ENCODE assay signal across 1 cellular context in the genomic region with DNA sequence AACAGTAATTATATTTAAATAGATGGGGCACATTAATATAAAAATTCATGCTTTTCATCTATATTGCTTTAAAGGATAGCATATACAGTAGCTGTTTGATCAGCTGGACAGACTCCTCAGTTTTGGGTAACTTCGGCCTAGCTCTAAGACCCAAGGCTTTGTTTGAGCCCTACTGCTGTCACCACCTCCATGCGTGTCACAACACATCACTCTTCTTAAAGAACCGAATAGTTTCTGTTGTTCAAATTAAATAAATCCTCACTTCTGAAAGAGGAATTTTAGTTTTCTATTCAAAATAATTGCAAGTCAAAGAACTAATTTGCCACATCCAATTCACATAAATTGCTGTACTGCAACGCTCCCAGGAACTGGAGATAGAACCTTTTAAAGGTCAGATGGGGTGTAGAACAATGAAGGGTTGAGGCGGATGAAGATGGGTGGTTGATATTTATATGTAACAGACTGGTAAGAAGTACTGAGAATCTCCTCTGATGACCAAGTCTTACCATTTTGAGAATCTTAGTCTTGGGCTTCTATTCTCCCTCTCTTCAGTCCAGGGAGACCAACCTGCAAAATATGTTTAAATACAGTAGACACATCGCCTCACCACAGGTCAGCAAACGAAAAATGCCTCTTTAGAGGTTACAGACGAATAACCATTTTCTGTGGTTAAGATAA.
TF ChIP-seq lines count a peak whose summit lies in the region.

No MANE protein-coding gene starts in this region.

TF ChIP-seq in SK-N-SH treated with all-trans-retinoic acid at 6 μM for 48 hours, 23 proteins besides CTCF, POLR2A, EP300 and RAD21 (continued from another document):
- no peak for TF ChIP-seq TOX (CRISPR knock-in tag; IDR thresholded peaks at IDR 0.05; ENCODE audit: borderline replicate concordance)
TF ChIP-seq in SK-N-SH treated with all-trans-retinoic acid at 6 μM for 48 hours: peak in this region for 0.
